8 cellular contexts compared by ENCODE assay signal in genomic region chr4:149997881-149998421, GRCh38.
DNase-seq lines count a peak whose midpoint lies in the region; ATAC-seq and TF ChIP-seq lines count a peak whose summit lies in the region.

No MANE protein-coding gene starts in this region.

- H2BK12ac ChIP-seq in H9 (ENCODE audit: insufficient read length, low read depth, low read length): no peak overlapping the region

- no peak overlapping the region for H3K23ac ChIP-seq in H9 (ENCODE audit: insufficient read length, low read depth, low read length)

- no peaks in the 10 kb centered on the region for H3K23me2 ChIP-seq in H9 (ENCODE audit: insufficient read length, low read depth, low read length, poor library complexity, severe bottlenecking)

- H3K4ac ChIP-seq in H9 (ENCODE audit: low read depth, low read length): no peak overlapping the region

- no peak overlapping the region for H4K8ac ChIP-seq in H9 (replicated peaks; ENCODE audit: insufficient read length, low read depth, low read length)

- POLR2A ChIA-PET in Panc1 (lab: Charles Lee): no interaction called here
- POLR2A ChIA-PET in CD8-positive, alpha-beta T cell (lab: Charles Lee): no interaction called here
- POLR2A ChIA-PET in CD8-positive, alpha-beta memory T cell (lab: Charles Lee): no interaction called here

- H3K4me1 ChIP-seq in H9 (ENCODE audit: insufficient read depth, low read length): no peaks in the 10 kb centered on the region; the same call in 1 of the 2 replicates
- H3K4me1 ChIP-seq in Panc1 (ENCODE audit: control insufficient read depth, insufficient read depth, low read length): peaks cover 23% of the 10 kb centered on the region
- H3K4me1 ChIP-seq in CD8-positive, alpha-beta T cell (ENCODE audit: insufficient read depth, low read length): no peaks in the 10 kb centered on the region
- no peaks in the 10 kb centered on the region for H3K4me1 ChIP-seq in CD8-positive, alpha-beta memory T cell (ENCODE audit: insufficient read depth, low read length)

- BruUV-seq in Panc1 (replicated peaks; lab: Mats Ljungman, UMichigan): no TSS peak

- intact Hi-C loops in Panc1 (cut with micrococcal nuclease; ENCODE audit: unreplicated experiment): no loop called here
- intact Hi-C loops in CD8-positive, alpha-beta T cell (cut with DNase I, micrococcal nuclease): no loop called here

- TF ChIP-seq CTCF in H9 (conservative IDR thresholded peaks at IDR 0.05): no peak
- no peak for TF ChIP-seq CTCF in Panc1 (IDR thresholded peaks at IDR 0.05)
- no peak for TF ChIP-seq CTCF in CD8-positive, alpha-beta T cell (IDR thresholded peaks at IDR 0.05)

- no peak overlapping the region for H2BK15ac ChIP-seq in H9 (ENCODE audit: low read depth, low read length)

- no peaks in the 10 kb centered on the region for H3K79me2 ChIP-seq in H9 (ENCODE audit: insufficient read depth, low read length)

- H2AK5ac ChIP-seq in H9 (ENCODE audit: insufficient read length, low read length): no peak overlapping the region

- WGBS in H9 (ENCODE audit: extremely low coverage, insufficient read length, low lambda C conversion rate): no CpG with 5 or more reads among the region's 4 CpGs

- no peaks in the 10 kb centered on the region for H3K36me3 Mint-ChIP-seq in H9 (ENCODE audit: insufficient read depth in 1 of 3, low read depth in 3 of 3)
- no peaks in the 10 kb centered on the region for H3K36me3 Mint-ChIP-seq in CD8-positive, alpha-beta T cell
- no peaks in the 10 kb centered on the region for H3K36me3 Mint-ChIP-seq in CD8-positive, alpha-beta memory T cell

- DNase-seq in Daoy (ENCODE audit: low read depth) (peak; percentile 27), H9 (no peak), Panc1 (ENCODE audit: low read depth, low spot score) (peak; percentile 58), left lobe of liver (ENCODE audit: low spot score) (no peak), putamen (ENCODE audit: low spot score) (no peak)
- DNase-seq in CD8-positive, alpha-beta T cell: no peak
- DNase-seq in CD8-positive, alpha-beta memory T cell: no peak

- H3K56ac ChIP-seq in H9 (ENCODE audit: insufficient read length, low read depth, low read length): no peak overlapping the region

- peak overlapping the region in 1 of 2 experiments; percentile 13; a peak in 2 of 4 replicates for H3K4me3 ChIP-seq in Panc1 (ENCODE audit: low read depth in 2 of 2, low read length in 2 of 2)
- H3K4me3 ChIP-seq in CD8-positive, alpha-beta T cell (ENCODE audit: low read depth, low read length): no peak overlapping the region
- no peak overlapping the region for H3K4me3 ChIP-seq in CD8-positive, alpha-beta memory T cell (ENCODE audit: low read length)

- peaks cover 0 to 5% of the 10 kb centered on the region in 2 experiments; a peak in 1 of 4 replicates for H3K4me1 Mint-ChIP-seq in H9
- no peaks in the 10 kb centered on the region for H3K4me1 Mint-ChIP-seq in CD8-positive, alpha-beta T cell (ENCODE audit: low read depth)
- H3K4me1 Mint-ChIP-seq in CD8-positive, alpha-beta memory T cell: no peaks in the 10 kb centered on the region

- H3K27ac ChIP-seq in H9 (ENCODE audit: insufficient read length, low read depth, low read length): no peak overlapping the region
- peak overlapping the region; percentile 87 for H3K27ac ChIP-seq in Panc1 (ENCODE audit: low read length)
- no peak overlapping the region for H3K27ac ChIP-seq in CD8-positive, alpha-beta T cell (ENCODE audit: low read depth, low read length)
- no peak overlapping the region for H3K27ac ChIP-seq in CD8-positive, alpha-beta memory T cell (ENCODE audit: low read depth, low read length)

- in situ Hi-C loops in Panc1 (cut with HindIII; ENCODE audit: low pct_unique_long_range_greater_than_20kb, low sequenced_read_pairs): no loop called here

- H2BK5ac ChIP-seq in H9 (ENCODE audit: insufficient read length, low read length): no peak overlapping the region

- no peak overlapping the region for H3K4me3 Mint-ChIP-seq in H9
- H3K4me3 Mint-ChIP-seq in CD8-positive, alpha-beta T cell: no peak overlapping the region
- no peak overlapping the region for H3K4me3 Mint-ChIP-seq in CD8-positive, alpha-beta memory T cell

- H2BK120ac ChIP-seq in H9 (ENCODE audit: low read depth, low read length, poor library complexity, severe bottlenecking): no peak overlapping the region

- no peak overlapping the region for H3K4me2 ChIP-seq in H9 (ENCODE audit: insufficient read depth, insufficient read length, low read length)

- ATAC-seq in Panc1 (peak; percentile 93), left lobe of liver (peak; percentile 52), HG03280 (IDR thresholded peaks at IDR 0.05; ENCODE audit: unreplicated experiment) (no peak)
- no peak for ATAC-seq in CD8-positive, alpha-beta T cell

- no peaks in the 10 kb centered on the region for H3K36me3 ChIP-seq in Panc1 (ENCODE audit: control insufficient read depth, insufficient read depth, low read length)
- H3K36me3 ChIP-seq in CD8-positive, alpha-beta T cell (ENCODE audit: insufficient read depth, low read length): no peaks in the 10 kb centered on the region
- no peaks in the 10 kb centered on the region for H3K36me3 ChIP-seq in CD8-positive, alpha-beta memory T cell (ENCODE audit: insufficient read depth, low read length)

- no peaks in the 10 kb centered on the region for H4K20me1 ChIP-seq in H9 (ENCODE audit: control insufficient read depth, insufficient read depth, insufficient read length)

- no peaks in the 10 kb centered on the region for H3K27me3 Mint-ChIP-seq in H9 (ENCODE audit: low read depth)
- peaks cover 4% of the 10 kb centered on the region for H3K27me3 Mint-ChIP-seq in CD8-positive, alpha-beta T cell (ENCODE audit: low read depth)
- peaks cover 3 to 4% of the 10 kb centered on the region in 2 donors for H3K27me3 Mint-ChIP-seq in CD8-positive, alpha-beta memory T cell

- H3K27me3 ChIP-seq in H9 (ENCODE audit: insufficient read depth, low read length): no peaks in the 10 kb centered on the region
- H3K27me3 ChIP-seq in Panc1 (ENCODE audit: control insufficient read depth, insufficient read depth, low read length): no peaks in the 10 kb centered on the region
- no peaks in the 10 kb centered on the region for H3K27me3 ChIP-seq in CD8-positive, alpha-beta T cell (ENCODE audit: insufficient read depth, low read length)
- no peaks in the 10 kb centered on the region for H3K27me3 ChIP-seq in CD8-positive, alpha-beta memory T cell (ENCODE audit: insufficient read depth, low read length, poor library complexity, severe bottlenecking)

- no peak overlapping the region for H4K5ac ChIP-seq in H9 (ENCODE audit: insufficient read length, low read depth, low read length)

- H3K14ac ChIP-seq in H9 (ENCODE audit: insufficient read depth, low read length): no peak overlapping the region

- H2BK20ac ChIP-seq in H9 (ENCODE audit: low read depth, low read length, poor library complexity, severe bottlenecking): no peak overlapping the region

- H2AFZ ChIP-seq in H9 (ENCODE audit: low read length): peak overlapping the region; percentile 73

- H3K9me3 ChIP-seq in H9 (ENCODE audit: control insufficient read depth, low read depth, low read length): no peaks in the 10 kb centered on the region
- H3K9me3 ChIP-seq in Panc1 (ENCODE audit: control insufficient read depth, insufficient read depth, low read depth, low read length): 0 out of 2 replicates have a peak, but pooled peaks cover 3% of the 10 kb centered on the region
- H3K9me3 ChIP-seq in CD8-positive, alpha-beta T cell (ENCODE audit: low read length): no peaks in the 10 kb centered on the region
- H3K9me3 ChIP-seq in CD8-positive, alpha-beta memory T cell (ENCODE audit: low read length): no peaks in the 10 kb centered on the region

- H4K91ac ChIP-seq in H9 (ENCODE audit: insufficient read length, low read depth, low read length): no peak overlapping the region

- no peaks in the 10 kb centered on the region for H3K79me1 ChIP-seq in H9 (ENCODE audit: insufficient read depth, low read depth, low read length, poor library complexity, severe bottlenecking)

- no peak overlapping the region for H3K9ac ChIP-seq in H9 (ENCODE audit: extremely low read depth, insufficient read length, low read length)

- CTCF ChIA-PET in Panc1 (lab: Charles Lee): interaction anchor here (1.4 kb wide), 1 partner anchor 211 kb away, joined by 4 read pairs; no protein-coding TSS in a partner anchor
- CTCF ChIA-PET in CD8-positive, alpha-beta T cell (lab: Charles Lee): no interaction called here
- CTCF ChIA-PET in CD8-positive, alpha-beta memory T cell (lab: Charles Lee): no interaction called here

- no peak overlapping the region for H3T11ph ChIP-seq in H9 (ENCODE audit: low read length)

- H3K9me3 Mint-ChIP-seq in H9: no peaks in the 10 kb centered on the region
- no peaks in the 10 kb centered on the region for H3K9me3 Mint-ChIP-seq in CD8-positive, alpha-beta T cell
- H3K9me3 Mint-ChIP-seq in CD8-positive, alpha-beta memory T cell: no peaks in the 10 kb centered on the region

- no peak overlapping the region for H3K18ac ChIP-seq in H9 (ENCODE audit: insufficient read length, low read depth, low read length)

- H3K27ac Mint-ChIP-seq in H9: peak overlapping the region in 1 of 3 experiments; percentile 1; a peak in 1 of 7 replicates
- no peak overlapping the region for H3K27ac Mint-ChIP-seq in CD8-positive, alpha-beta T cell
- peak overlapping the region in 1 of 8 donors; percentile 38 for H3K27ac Mint-ChIP-seq in CD8-positive, alpha-beta memory T cell

Comparison
In these comparisons a context has a peak if more than half of its experiments do, and no peak if none do; other contexts are left out.
1. DNase-seq: peak in Daoy (single experiment) and Panc1 (single experiment); none in H9 (single experiment), left lobe of liver (single experiment), CD8-positive, alpha-beta T cell (0 of 7), CD8-positive, alpha-beta memory T cell (0 of 5) and putamen (single experiment).
2. ATAC-seq: peak in Panc1 (single experiment) and left lobe of liver (single experiment); none in CD8-positive, alpha-beta T cell (single experiment) and HG03280 (single experiment).